In genomic region chr10:103895458-103896186, GRCh38 we compare ENCODE assay signal across 9 cellular contexts. TPM values are rescaled to one million over a fixed set of nuclear protein-coding genes. Genes with fewer than 3 reads are reported as not detected.
A peak's percentile ranks its signal among the peaks of the same experiment; 100 is the strongest.
DNase-seq lines count a peak whose midpoint lies in the region; ATAC-seq and TF ChIP-seq lines count a peak whose summit lies in the region.
"Had no signal": no experiment of that assay in that cellular context is flagged by ENCODE, and none has a peak within 500 bp of the region (broad histone marks: within the 10 kb centered on the region; RNA-seq: fewer than 3 reads in every experiment).

No MANE protein-coding gene starts in this region.

- intact Hi-C loops in left ventricle myocardium inferior (cut with micrococcal nuclease): no loop called here

- ATAC-seq in activated T-helper 17 cell treated with anti-CD3 and anti-CD28 coated beads, Interleukin-2, amount 50 U/mL, for 72 hours (replicated peaks): peak; percentile 90
- peak; percentile 89 for ATAC-seq in stimulated activated naive CD8-positive, alpha-beta T cell treated with anti-CD3 and anti-CD28 coated beads, Interleukin-15, amount 100 ng/mL, for 72 hours
- no peak for ATAC-seq in GM19023 (IDR thresholded peaks at IDR 0.05; ENCODE audit: unreplicated experiment)
- ATAC-seq in HG02798 (IDR thresholded peaks at IDR 0.05; ENCODE audit: poor library complexity, unreplicated experiment): no peak

- no peaks in the 10 kb centered on the region for H3K27me3 ChIP-seq in left ventricle myocardium inferior (ENCODE audit: low read depth)

- H3K9me3 ChIP-seq in left ventricle myocardium inferior (replicated peaks): no peaks in the 10 kb centered on the region

- peaks cover 96% of the 10 kb centered on the region for H3K36me3 Mint-ChIP-seq in activated T-helper 17 cell treated with anti-CD3 and anti-CD28 coated beads, Interleukin-2, amount 50 U/mL, for 72 hours (ENCODE audit: low read depth)

- peaks cover 80% of the 10 kb centered on the region for H3K4me1 ChIP-seq in left ventricle myocardium inferior

- H3K36me3 ChIP-seq in left ventricle myocardium inferior: peaks cover 54% of the 10 kb centered on the region

- peak overlapping the region; percentile 87 for H3K27ac Mint-ChIP-seq in activated T-helper 17 cell treated with anti-CD3 and anti-CD28 coated beads, Interleukin-2, amount 50 U/mL, for 72 hours
- peak overlapping the region; percentile 7 to 90 for H3K27ac Mint-ChIP-seq in stimulated activated naive CD8-positive, alpha-beta T cell treated with anti-CD3 and anti-CD28 coated beads, Interleukin-15, amount 100 ng/mL, for 72 hours

- H3K4me3 Mint-ChIP-seq in activated T-helper 17 cell treated with anti-CD3 and anti-CD28 coated beads, Interleukin-2, amount 50 U/mL, for 72 hours: peak overlapping the region; percentile 50
- H3K4me3 Mint-ChIP-seq in stimulated activated naive CD8-positive, alpha-beta T cell treated with anti-CD3 and anti-CD28 coated beads, Interleukin-15, amount 100 ng/mL, for 72 hours: peak overlapping the region in 1 of 2 donors; percentile 44

- peak; percentile 90 for DNase-seq in HT1080 (ENCODE audit: low read depth)
- no peak for DNase-seq in left ventricle myocardium inferior
- no peak for DNase-seq in stimulated activated naive CD8-positive, alpha-beta T cell treated with anti-CD3 and anti-CD28 coated beads, Interleukin-15, amount 100 ng/mL, for 72 hours
- no peak for DNase-seq in central memory CD4-positive, alpha-beta T cell
- no peak for DNase-seq in D341Med (ENCODE audit: low spot score)
- DNase-seq: stimulated activated CD4-positive, alpha-beta T cell treated with anti-CD3 and anti-CD28 coated beads, Interleukin-12 subunit alpha, Interleukin-12 subunit beta, amount 100 ng/mL, for 4 hours had no signal

- peak overlapping the region; percentile 90 for H3K27ac ChIP-seq in left ventricle myocardium inferior (replicated peaks)

- H3K4me3 ChIP-seq in left ventricle myocardium inferior: peak overlapping the region; percentile 10

- H3K27me3 Mint-ChIP-seq in activated T-helper 17 cell treated with anti-CD3 and anti-CD28 coated beads, Interleukin-2, amount 50 U/mL, for 72 hours: no peaks in the 10 kb centered on the region
- H3K27me3 Mint-ChIP-seq in stimulated activated naive CD8-positive, alpha-beta T cell treated with anti-CD3 and anti-CD28 coated beads, Interleukin-15, amount 100 ng/mL, for 72 hours: no peaks in the 10 kb centered on the region

- TF ChIP-seq CTCF in left ventricle myocardium inferior (IDR thresholded peaks at IDR 0.05; ENCODE audit: borderline replicate concordance): no peak

- no peaks in the 10 kb centered on the region for H3K9me3 Mint-ChIP-seq in activated T-helper 17 cell treated with anti-CD3 and anti-CD28 coated beads, Interleukin-2, amount 50 U/mL, for 72 hours
- H3K9me3 Mint-ChIP-seq in stimulated activated naive CD8-positive, alpha-beta T cell treated with anti-CD3 and anti-CD28 coated beads, Interleukin-15, amount 100 ng/mL, for 72 hours: no peaks in the 10 kb centered on the region

- H3K4me1 Mint-ChIP-seq in activated T-helper 17 cell treated with anti-CD3 and anti-CD28 coated beads, Interleukin-2, amount 50 U/mL, for 72 hours: peaks cover 27% of the 10 kb centered on the region
- H3K4me1 Mint-ChIP-seq in stimulated activated naive CD8-positive, alpha-beta T cell treated with anti-CD3 and anti-CD28 coated beads, Interleukin-15, amount 100 ng/mL, for 72 hours: peaks cover 41% of the 10 kb centered on the region

RNA-seq across cellular contexts. Expression of gene STN1, which starts 22.4 kb away (rescaled TPM):
- total RNA-seq in HT1080 (2014; rRNA removed; shearing (Covaris generic)): 31.5 and 35.9 TPM in 2 replicates
- polyA plus RNA-seq in HT1080 (2015; cell fraction: cytosol; rRNA removed): 34.8 and 38.9 TPM in 2 replicates
- polyA plus RNA-seq in HT1080 (2015; cell fraction: nucleus; rRNA removed): 17.8 and 18.0 TPM in 2 replicates
- 10 to 100 TPM; 41.9 to 45.4 TPM for total RNA-seq in activated T-helper 17 cell treated with anti-CD3 and anti-CD28 coated beads, Interleukin-2, amount 50 U/mL, for 72 hours
- 30.7 TPM for total RNA-seq in left ventricle myocardium inferior

RNA-seq across cellular contexts. Expression of gene SH3PXD2A, which starts 40.2 kb away (rescaled TPM):
- 4.1 and 5.8 TPM in 2 replicates for total RNA-seq in HT1080 (2014; rRNA removed; shearing (Covaris generic))
- polyA plus RNA-seq in HT1080 (2015; cell fraction: cytosol; rRNA removed): 5.6 and 7.7 TPM in 2 replicates
- 15.5 and 15.9 TPM in 2 replicates for polyA plus RNA-seq in HT1080 (2015; cell fraction: nucleus; rRNA removed)
- 10 to 100 TPM in 1 of 2 donors, 1 to 10 TPM in 1; 8.0 to 19.3 TPM for total RNA-seq in activated T-helper 17 cell treated with anti-CD3 and anti-CD28 coated beads, Interleukin-2, amount 50 U/mL, for 72 hours
- 34.4 TPM for total RNA-seq in left ventricle myocardium inferior

Comparison
In these comparisons a context has a peak if more than half of its experiments do, and no peak if none do; other contexts are left out.
1. ATAC-seq: peak in activated T-helper 17 cell treated with anti-CD3 and anti-CD28 coated beads, Interleukin-2, amount 50 U/mL, for 72 hours (single experiment) and stimulated activated naive CD8-positive, alpha-beta T cell treated with anti-CD3 and anti-CD28 coated beads, Interleukin-15, amount 100 ng/mL, for 72 hours (single experiment); none in GM19023 (single experiment) and HG02798 (single experiment).